1 cellular context compared by ENCODE assay signal in the genomic region with DNA sequence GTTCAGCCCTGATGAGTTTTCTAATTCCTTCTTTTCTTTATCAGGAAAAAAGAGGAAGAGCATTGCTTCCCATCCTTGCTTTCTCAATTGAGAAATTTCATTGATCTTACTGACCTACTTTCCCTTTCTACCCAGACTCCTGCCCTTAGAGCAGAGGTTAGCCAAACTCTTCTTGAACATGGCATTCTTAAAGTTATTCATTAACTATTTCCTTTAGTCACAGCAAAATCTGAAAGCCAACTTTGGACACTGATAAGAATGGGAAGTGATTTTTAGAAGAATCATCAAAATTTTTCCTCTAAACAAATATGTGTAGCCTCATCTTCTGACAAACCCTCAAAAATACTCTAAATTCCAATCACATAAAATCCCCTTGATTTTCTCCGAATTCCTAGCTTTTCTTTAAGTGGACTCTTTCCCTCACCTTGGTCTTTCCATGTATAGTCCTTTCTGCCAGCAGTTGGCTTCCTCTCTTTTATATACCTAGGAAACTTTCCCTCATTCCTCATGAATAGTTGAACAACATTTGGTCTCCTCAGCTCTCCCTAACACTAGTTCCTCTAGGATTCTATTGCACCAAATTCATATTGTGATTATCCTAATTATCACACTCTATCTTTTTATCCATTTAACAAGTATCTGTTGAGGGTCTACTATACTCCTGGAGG.
TF ChIP-seq lines count a peak whose summit lies in the region.

No MANE protein-coding gene starts in this region.

TF ChIP-seq in HepG2, 621 proteins besides CTCF, POLR2A, EP300 and RAD21 (continued from another document and continues in another):
- TF ChIP-seq, protein P1, sequence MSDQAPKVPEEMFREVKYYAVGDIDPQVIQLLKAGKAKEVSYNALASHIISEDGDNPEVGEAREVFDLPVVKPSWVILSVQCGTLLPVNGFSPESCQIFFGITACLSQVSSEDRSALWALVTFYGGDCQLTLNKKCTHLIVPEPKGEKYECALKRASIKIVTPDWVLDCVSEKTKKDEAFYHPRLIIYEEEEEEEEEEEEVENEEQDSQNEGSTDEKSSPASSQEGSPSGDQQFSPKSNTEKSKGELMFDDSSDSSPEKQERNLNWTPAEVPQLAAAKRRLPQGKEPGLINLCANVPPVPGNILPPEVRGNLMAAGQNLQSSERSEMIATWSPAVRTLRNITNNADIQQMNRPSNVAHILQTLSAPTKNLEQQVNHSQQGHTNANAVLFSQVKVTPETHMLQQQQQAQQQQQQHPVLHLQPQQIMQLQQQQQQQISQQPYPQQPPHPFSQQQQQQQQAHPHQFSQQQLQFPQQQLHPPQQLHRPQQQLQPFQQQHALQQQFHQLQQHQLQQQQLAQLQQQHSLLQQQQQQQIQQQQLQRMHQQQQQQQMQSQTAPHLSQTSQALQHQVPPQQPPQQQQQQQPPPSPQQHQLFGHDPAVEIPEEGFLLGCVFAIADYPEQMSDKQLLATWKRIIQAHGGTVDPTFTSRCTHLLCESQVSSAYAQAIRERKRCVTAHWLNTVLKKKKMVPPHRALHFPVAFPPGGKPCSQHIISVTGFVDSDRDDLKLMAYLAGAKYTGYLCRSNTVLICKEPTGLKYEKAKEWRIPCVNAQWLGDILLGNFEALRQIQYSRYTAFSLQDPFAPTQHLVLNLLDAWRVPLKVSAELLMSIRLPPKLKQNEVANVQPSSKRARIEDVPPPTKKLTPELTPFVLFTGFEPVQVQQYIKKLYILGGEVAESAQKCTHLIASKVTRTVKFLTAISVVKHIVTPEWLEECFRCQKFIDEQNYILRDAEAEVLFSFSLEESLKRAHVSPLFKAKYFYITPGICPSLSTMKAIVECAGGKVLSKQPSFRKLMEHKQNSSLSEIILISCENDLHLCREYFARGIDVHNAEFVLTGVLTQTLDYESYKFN (CRISPR knock-in tag; conservative IDR thresholded peaks at IDR 0.05): peak; percentile 98
- TF ChIP-seq ZBTB1 (CRISPR knock-in tag; IDR thresholded peaks at IDR 0.05; ENCODE audit: borderline replicate concordance) (no peak), ZMYM4 (CRISPR knock-in tag; IDR thresholded peaks at IDR 0.05) (peak; percentile 53; the same call in 1 of the 2 replicates), GFI1 (CRISPR knock-in tag; IDR thresholded peaks at IDR 0.05; ENCODE audit: borderline replicate concordance) (peak; percentile 83), SAP130 (CRISPR knock-in tag; IDR thresholded peaks at IDR 0.05; ENCODE audit: low read depth) (peak; percentile 41), ZNF878 (CRISPR knock-in tag; IDR thresholded peaks at IDR 0.05) (no peak), BCL6 (CRISPR knock-in tag; IDR thresholded peaks at IDR 0.05) (peak; percentile 88), RORA (CRISPR knock-in tag; IDR thresholded peaks at IDR 0.05) (peak; percentile 100), TEAD3 (CRISPR knock-in tag; optimal IDR thresholded peaks at IDR 0.05; ENCODE audit: borderline replicate concordance) (peak; percentile 77), PRDM4 (CRISPR knock-in tag; IDR thresholded peaks at IDR 0.05; ENCODE audit: borderline replicate concordance) (no peak), MYNN (CRISPR knock-in tag; IDR thresholded peaks at IDR 0.05; ENCODE audit: low read depth) (no peak), ZBTB7A (CRISPR knock-in tag; IDR thresholded peaks at IDR 0.05) (no peak), NCOR1 (IDR thresholded peaks at IDR 0.05; ENCODE audit: borderline replicate concordance, low read length) (peak; percentile 94), MAFF (IDR thresholded peaks at IDR 0.05; ENCODE audit: low read depth, low read length) (peak; percentile 84), ARID5B (CRISPR knock-in tag; IDR thresholded peaks at IDR 0.05) (peak; percentile 97), HNRNPUL1 (IDR thresholded peaks at IDR 0.05; ENCODE audit: low read depth, low read length) (peak; percentile 75; the same call in 1 of the 2 replicates), ZNF615 (CRISPR knock-in tag; IDR thresholded peaks at IDR 0.05; ENCODE audit: borderline replicate concordance) (no peak), MIXL1 (CRISPR knock-in tag; IDR thresholded peaks at IDR 0.05) (peak; percentile 89), REST (IDR thresholded peaks at IDR 0.05; ENCODE audit: borderline replicate concordance in 1 of 2, low read depth in 1 of 2, low read length in 2 of 2) (peak in 1 of 2 experiments; percentile 27; a peak in 1 of 4 replicates), GMEB1 (CRISPR knock-in tag; IDR thresholded peaks at IDR 0.05; ENCODE audit: borderline replicate concordance) (no peak; the same call in 1 of the 2 replicates), NR2C2 (CRISPR knock-in tag; IDR thresholded peaks at IDR 0.05; ENCODE audit: borderline replicate concordance) (no peak), AGO1 (IDR thresholded peaks at IDR 0.05; ENCODE audit: low read depth, low read length, poor library complexity, severe bottlenecking) (no peak), SOX5 (CRISPR knock-in tag; IDR thresholded peaks at IDR 0.05; ENCODE audit: borderline replicate concordance) (peak; percentile 88), NCOA2 (CRISPR knock-in tag; IDR thresholded peaks at IDR 0.05) (peak; percentile 92), ELF1 (CRISPR knock-in tag; IDR thresholded peaks at IDR 0.05) (0 out of 2 replicates have a peak, but pooled peaks have one; percentile 34), SMARCE1 (IDR thresholded peaks at IDR 0.05; ENCODE audit: borderline replicate concordance) (peak; percentile 38; the same call in 1 of the 2 replicates), POLR2AphosphoS2 (IDR thresholded peaks at IDR 0.05; ENCODE audit: low read depth, low read length) (no peak), KAT8 (CRISPR knock-in tag; IDR thresholded peaks at IDR 0.05) (0 out of 2 replicates have a peak, but pooled peaks have one; percentile 19), CEBPG (CRISPR knock-in tag; IDR thresholded peaks at IDR 0.05) (peak; percentile 84), ZNF552 (CRISPR knock-in tag; IDR thresholded peaks at IDR 0.05; ENCODE audit: borderline replicate concordance) (no peak), RXRB (CRISPR knock-in tag; IDR thresholded peaks at IDR 0.05; ENCODE audit: borderline replicate concordance) (peak; percentile 92), FOXO1 (CRISPR knock-in tag; IDR thresholded peaks at IDR 0.05) (peak; percentile 30; the same call in 1 of the 2 replicates), ONECUT2 (CRISPR knock-in tag; IDR thresholded peaks at IDR 0.05) (peak; percentile 93), TCF7L2 (IDR thresholded peaks at IDR 0.05; ENCODE audit: low read depth, low read length) (peak; percentile 54; the same call in 1 of the 2 replicates), KDM2A (CRISPR knock-in tag; IDR thresholded peaks at IDR 0.05; ENCODE audit: borderline replicate concordance, low read depth) (no peak), ZNF441 (CRISPR knock-in tag; IDR thresholded peaks at IDR 0.05; ENCODE audit: borderline replicate concordance) (no peak), CREB1 (IDR thresholded peaks at IDR 0.05) (no peak), CREB1 (CRISPR knock-in tag; IDR thresholded peaks at IDR 0.05) (peak; percentile 60), HDAC2 (CRISPR knock-in tag; IDR thresholded peaks at IDR 0.05) (peak; percentile 64; the same call in 1 of the 2 replicates), POGZ (CRISPR knock-in tag; IDR thresholded peaks at IDR 0.05) (peak; percentile 75), KDM6A (CRISPR knock-in tag; IDR thresholded peaks at IDR 0.05; ENCODE audit: low read depth) (peak; percentile 90)
- TF ChIP-seq, protein P2, sequence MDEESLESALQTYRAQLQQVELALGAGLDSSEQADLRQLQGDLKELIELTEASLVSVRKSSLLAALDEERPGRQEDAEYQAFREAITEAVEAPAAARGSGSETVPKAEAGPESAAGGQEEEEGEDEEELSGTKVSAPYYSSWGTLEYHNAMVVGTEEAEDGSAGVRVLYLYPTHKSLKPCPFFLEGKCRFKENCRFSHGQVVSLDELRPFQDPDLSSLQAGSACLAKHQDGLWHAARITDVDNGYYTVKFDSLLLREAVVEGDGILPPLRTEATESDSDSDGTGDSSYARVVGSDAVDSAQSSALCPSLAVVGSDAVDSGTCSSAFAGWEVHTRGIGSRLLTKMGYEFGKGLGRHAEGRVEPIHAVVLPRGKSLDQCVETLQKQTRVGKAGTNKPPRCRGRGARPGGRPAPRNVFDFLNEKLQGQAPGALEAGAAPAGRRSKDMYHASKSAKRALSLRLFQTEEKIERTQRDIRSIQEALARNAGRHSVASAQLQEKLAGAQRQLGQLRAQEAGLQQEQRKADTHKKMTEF (CRISPR knock-in tag; IDR thresholded peaks at IDR 0.05): 0 out of 2 replicates have a peak, but pooled peaks have one; percentile 45
